In genomic region chr18:22563098-22563707, GRCh38 we compare ENCODE assay signal across 8 cellular contexts.
A peak's percentile ranks its signal among the peaks of the same experiment; 100 is the strongest.
DNase-seq lines count a peak whose midpoint lies in the region; ATAC-seq, FAIRE-seq and TF ChIP-seq lines count a peak whose summit lies in the region.

No MANE protein-coding gene starts in this region.

- no peak overlapping the region for H2BK12ac ChIP-seq in H1 (ENCODE audit: low read depth, low read length)

- CTCF ChIA-PET in Calu3 (lab: Charles Lee) (interaction anchor here (0.6 to 1.5 kb wide), 18 partner anchors 9 to 743 kb away, joined by 3 to 14 read pairs (median 4); partner anchors contain the start of gene GATA6), H1 (lab: Charles Lee; ENCODE audit: partially characterized antibody) (interaction anchor here (0.5 to 2.4 kb wide), 13 partner anchors 9 to 565 kb away, joined by 3 to 7 read pairs (median 3); no protein-coding TSS in a partner anchor)

- no peaks in the 10 kb centered on the region for H3K9me3 ChIP-seq in H1 (ENCODE audit: insufficient read depth in 2 of 2, low read depth in 1 of 2, low read length in 1 of 2)

- no peak for TF ChIP-seq POLR2A in H1 (IDR thresholded peaks at IDR 0.05; ENCODE audit: control extremely low read depth in 1 of 2, low read depth in 2 of 2, low read length in 2 of 2)

- POLR2A ChIA-PET in H1 (lab: Charles Lee; ENCODE audit: partially characterized antibody), result no interaction called here

- no peak overlapping the region for H2BK120ac ChIP-seq in H1 (replicated peaks; ENCODE audit: low read depth, low read length)

- peak; percentile 91 for ATAC-seq in GM19328 (IDR thresholded peaks at IDR 0.05; ENCODE audit: unreplicated experiment)

- no peak for TF ChIP-seq EP300 in H1 (IDR thresholded peaks at IDR 0.05; ENCODE audit: borderline replicate concordance in 1 of 2, low read depth in 2 of 2, low read length in 2 of 2)

- no peak overlapping the region for H4K91ac ChIP-seq in H1 (replicated peaks; ENCODE audit: insufficient read length, low read length)

- H2AK5ac ChIP-seq in H1 (ENCODE audit: low read depth, low read length), result no peak overlapping the region

- H2AFZ ChIP-seq in H1 (ENCODE audit: low read length), result no peak overlapping the region

- intact Hi-C loops in Calu3 (cut with micrococcal nuclease; ENCODE audit: unreplicated experiment), result loop anchor here (2.0 to 10.0 kb wide), 6 partner anchors 152 to 666 kb away; no protein-coding TSS in a partner anchor

- no peak overlapping the region for H4K5ac ChIP-seq in H1 (ENCODE audit: insufficient read length, low read depth, low read length)

- H3K4me3 Mint-ChIP-seq in Calu3 (ENCODE audit: low read depth, unreplicated experiment), result no peak overlapping the region

- peaks cover 7 to 31% (median 27%) of the 10 kb centered on the region in 4 experiments for H3K27me3 ChIP-seq in H1 (replicated peaks in 1 of 4; ENCODE audit: control insufficient read depth in 3 of 4, extremely low read depth in 1 of 4, insufficient read depth in 3 of 4, low read length in 3 of 4)

- TF ChIP-seq CTCF in Calu3 (IDR thresholded peaks at IDR 0.05; ENCODE audit: unreplicated experiment), result peak; percentile 52
- peak in 2 of 3 experiments; percentile 60; a peak in 3 of 4 replicates for TF ChIP-seq CTCF in H1 (IDR thresholded peaks at IDR 0.05; ENCODE audit: control extremely low read depth in 1 of 3, insufficient read depth in 1 of 3, low read depth in 1 of 3, low read length in 3 of 3)

- no peaks in the 10 kb centered on the region for H3K79me2 ChIP-seq in H1 (ENCODE audit: control insufficient read depth in 1 of 2, insufficient read depth in 2 of 2, low read length in 2 of 2)

- no peaks in the 10 kb centered on the region for H3K27me3 Mint-ChIP-seq in Calu3 (ENCODE audit: unreplicated experiment)

- H2BK20ac ChIP-seq in H1 (ENCODE audit: low read length), result no peak overlapping the region

- no peak overlapping the region for H3K4me3 ChIP-seq in H1 (ENCODE audit: extremely low read depth in 1 of 4, insufficient read depth in 2 of 4, low read depth in 3 of 4, low read length in 4 of 4)

- H4K20me1 ChIP-seq in H1 (replicated peaks in 1 of 2; ENCODE audit: control insufficient read depth in 1 of 2, insufficient read depth in 2 of 2, low read length in 2 of 2), result no peaks in the 10 kb centered on the region

- H3K23ac ChIP-seq in H1 (ENCODE audit: insufficient read length), result no peak overlapping the region

- no peaks in the 10 kb centered on the region for H3K36me3 ChIP-seq in H1 (ENCODE audit: control insufficient read depth in 2 of 4, insufficient read depth in 4 of 4, low read length in 3 of 4)

- 64% methylated on average over 6 of the region's 6 CpGs; no CpG with 5 or more reads in 1 of the 2 experiments for WGBS in H1 (ENCODE audit: extremely low coverage in 1 of 2, insufficient coverage in 1 of 2, insufficient read length in 1 of 2, insufficient replicate concordance in 2 of 2, low coverage in 1 of 2, low lambda C conversion rate in 2 of 2, missing lambda C conversion rate in 1 of 2), 2 experiments

- H3K79me1 ChIP-seq in H1 (ENCODE audit: low read depth, low read length), result no peaks in the 10 kb centered on the region

- no peak overlapping the region for H4K8ac ChIP-seq in H1 (ENCODE audit: extremely low read depth, insufficient read depth, low read length)

- H3K9ac ChIP-seq in H1 (replicated peaks in 1 of 4; ENCODE audit: extremely low read depth in 1 of 4, low read depth in 3 of 4, low read length in 3 of 4), result no peak overlapping the region

- H3K36me3 Mint-ChIP-seq in Calu3 (ENCODE audit: insufficient read depth, unreplicated experiment), result peaks cover 19% of the 10 kb centered on the region

- H3K27ac ChIP-seq in H1 (ENCODE audit: low read depth, low read length), result no peak overlapping the region

- H2BK5ac ChIP-seq in H1 (ENCODE audit: low read depth, low read length), result no peak overlapping the region

- no peaks in the 10 kb centered on the region for H3K9me3 Mint-ChIP-seq in Calu3 (ENCODE audit: low read depth, unreplicated experiment)

- H3K4ac ChIP-seq in H1 (replicated peaks; ENCODE audit: insufficient read length, low read depth, low read length), result no peak overlapping the region

- no peak overlapping the region for H3K14ac ChIP-seq in H1 (ENCODE audit: insufficient read length)

- no peak overlapping the region for H2BK15ac ChIP-seq in H1 (ENCODE audit: low read length)

- H3K18ac ChIP-seq in H1 (ENCODE audit: extremely low read depth, low read length), result no peak overlapping the region

- H3K27ac Mint-ChIP-seq in Calu3 (ENCODE audit: unreplicated experiment), result peak overlapping the region; percentile 75

- no TSS peak for BruUV-seq in Calu3 (replicated peaks; lab: Mats Ljungman, UMichigan)

- H3K56ac ChIP-seq in H1 (replicated peaks; ENCODE audit: insufficient read length, low read depth, low read length), result no peak overlapping the region

- DNase-seq in Calu3 (peak; percentile 65), HT1080 (ENCODE audit: low read depth) (peak; percentile 80), RCC 7860 (ENCODE audit: low spot score) (peak; percentile 80), H1 (ENCODE audit: low read depth in 1 of 2, low spot score in 2 of 2) (no peak), lung microvascular endothelial cell (ENCODE audit: low read depth in 2 of 2) (peak; percentile 79 to 93), GOT3 (lab: John Stamatoyannopoulos, UW) (no peak)
- no peak for DNase-seq in stimulated activated CD4-positive, alpha-beta T cell treated with anti-CD3 and anti-CD28 coated beads, Interleukin-12 subunit alpha, Interleukin-12 subunit beta, amount 100 ng/mL, for 4 hours

- H3K4me2 ChIP-seq in H1 (ENCODE audit: insufficient read depth in 1 of 2, low read depth in 2 of 2, low read length in 2 of 2), result no peak overlapping the region

- peaks cover 46% of the 10 kb centered on the region for H3K4me1 Mint-ChIP-seq in Calu3 (ENCODE audit: low read depth, unreplicated experiment)

- TF ChIP-seq RAD21 in H1 (IDR thresholded peaks at IDR 0.05 in 1 of 2, conservative IDR thresholded peaks at IDR 0.05 in 1 of 2; ENCODE audit: low read depth in 2 of 2, low read length in 2 of 2), result peak; percentile 90 to 93

- peaks cover 6% of the 10 kb centered on the region; the same call in 1 of the 2 replicates for H3K23me2 ChIP-seq in H1 (ENCODE audit: low read depth, low read length)

- peaks cover 0 to 3% (median 1%) of the 10 kb centered on the region in 4 experiments; a peak in 4 of 7 replicates for H3K4me1 ChIP-seq in H1 (replicated peaks in 1 of 4; ENCODE audit: control insufficient read depth in 3 of 4, insufficient read depth in 4 of 4, low read length in 3 of 4)

- FAIRE-seq in RCC 7860 (lab: Jason Lieb, UNC) (peak; percentile 81), H1 (lab: Jason Lieb, UNC) (peak; percentile 83)

TF ChIP-seq in H1, 55 proteins besides CTCF, POLR2A, EP300 and RAD21:
- no peak for TF ChIP-seq CEBPB (IDR thresholded peaks at IDR 0.05; ENCODE audit: low read depth, low read length)
- TF ChIP-seq BACH1 (IDR thresholded peaks at IDR 0.05; ENCODE audit: low read length), result no peak
- TF ChIP-seq ATF2 (IDR thresholded peaks at IDR 0.05; ENCODE audit: low read length), result no peak

Comparison
In these comparisons a context has a peak if more than half of its experiments do, and no peak if none do; other contexts are left out.
1. DNase-seq: peak in Calu3 (single experiment), HT1080 (single experiment), RCC 7860 (single experiment) and lung microvascular endothelial cell (2 of 2); none in H1 (0 of 2), stimulated activated CD4-positive, alpha-beta T cell treated with anti-CD3 and anti-CD28 coated beads, Interleukin-12 subunit alpha, Interleukin-12 subunit beta, amount 100 ng/mL, for 4 hours (single experiment) and GOT3 (single experiment).